27 cellular contexts compared by ENCODE assay signal in genomic region chr9:133385452-133385851, GRCh38.
"Had no signal": no experiment of that assay in that cellular context is flagged by ENCODE, and none has a peak within 500 bp of the region (broad histone marks: within the 10 kb centered on the region; RNA-seq: fewer than 3 reads in every experiment).

No MANE protein-coding gene starts in this region.

- DNase-seq: activated CD4-positive, alpha-beta memory T cell treated with anti-CD3 and anti-CD28 coated beads for 36 hours; activated CD4-positive, alpha-beta T cell treated with anti-CD3 and anti-CD28 coated beads for 36 hours; activated CD4-positive, alpha-beta T cell treated with anti-CD3 and anti-CD28 coated beads, Interleukin-2, amount 10 ng/mL, durations not matched to agents 24 days and 14 days; activated CD4-positive, CD25-positive, alpha-beta regulatory T cell; activated CD4-positive, CD25-positive, alpha-beta regulatory T cell treated with anti-CD3 and anti-CD28 coated beads, Interleukin-2, amount 50 U/mL, for 72 hours; activated CD8-positive, alpha-beta memory T cell treated with anti-CD3 and anti-CD28 coated beads, Interleukin-2, amount 10 ng/mL, durations not matched to agents 7 days and 5 days; activated CD8-positive, alpha-beta memory T cell treated with anti-CD3 and anti-CD28 coated beads, Interleukin-2, amount 50 U/mL, for 4 hours; activated CD8-positive, alpha-beta T cell treated with anti-CD3 and anti-CD28 coated beads, Interleukin-2, amount 10 ng/mL, durations not matched to agents 7 days and 5 days; activated gamma-delta T cell; activated naive CD4-positive, alpha-beta T cell; activated naive CD4-positive, alpha-beta T cell treated with anti-CD3 and anti-CD28 coated beads, Interleukin-2, amount 10 ng/mL, durations not matched to agents 7 days and 5 days; activated naive CD8-positive, alpha-beta T cell treated with anti-CD3 and anti-CD28 coated beads, Interleukin-2, amount 10 ng/mL, durations not matched to agents 7 days and 5 days; activated T-cell treated with anti-CD3 and anti-CD28 coated beads, Interleukin-2, amount 50 U/mL, for 1 hour; activated T-cell treated with anti-CD3 and anti-CD28 coated beads, Interleukin-2, amount 50 U/mL, for 48 hours; brain microvascular endothelial cell; effector CD4-positive, alpha-beta T cell; effector memory CD8-positive, alpha-beta T cell; erythroblast; foreskin keratinocyte; gastrocnemius medialis; glutamatergic neuron; T-helper 2 cell had no signal

- FAIRE-seq: astrocyte had no signal

- H3K27me3 ChIP-seq: brain microvascular endothelial cell, foreskin keratinocyte, heart left ventricle had no signal

- H3K4me3 ChIP-seq: coronary artery, esophagus muscularis mucosa, gastrocnemius medialis, heart left ventricle had no signal

- H3K9me3 ChIP-seq: esophagus muscularis mucosa, gastrocnemius medialis, heart left ventricle had no signal

- ATAC-seq: activated CD4-positive, alpha-beta T cell treated with anti-CD3 and anti-CD28 coated beads for 36 hours; activated CD8-positive, alpha-beta memory T cell treated with anti-CD3 and anti-CD28 coated beads, Interleukin-2, amount 10 ng/mL, durations not matched to agents 7 days and 5 days; activated CD8-positive, alpha-beta T cell treated with anti-CD3 and anti-CD28 coated beads, Interleukin-2, amount 10 ng/mL, durations not matched to agents 7 days and 5 days; activated naive CD4-positive, alpha-beta T cell treated with anti-CD3 and anti-CD28 coated beads, Interleukin-2, amount 50 U/mL, for 72 hours; effector memory CD8-positive, alpha-beta T cell; foreskin keratinocyte; gastrocnemius medialis; heart left ventricle had no signal

- H3K27ac ChIP-seq: brain microvascular endothelial cell, coronary artery, esophagus muscularis mucosa, foreskin keratinocyte, gastrocnemius medialis, heart left ventricle had no signal

- H3K36me3 ChIP-seq: brain microvascular endothelial cell, esophagus muscularis mucosa, gastrocnemius medialis, heart left ventricle had no signal

- H3K4me1 ChIP-seq: esophagus muscularis mucosa, foreskin keratinocyte, gastrocnemius medialis, heart left ventricle had no signal
